Comparison of ENCODE assay signal across 4 cellular contexts in genomic region chr5:61771062-61771461, GRCh38.
"Had no signal": no experiment of that assay in that cellular context is flagged by ENCODE, and none has a peak within 500 bp of the region (broad histone marks: within the 10 kb centered on the region; RNA-seq: fewer than 3 reads in every experiment).

No MANE protein-coding gene starts in this region.

- DNase-seq: H9, HCEC 1CT, IMR-90 had no signal

- H3K4me2 ChIP-seq: GM23338 had no signal

- H3K27ac Mint-ChIP-seq: GM23338, H9 had no signal

- H3K4me3 ChIP-seq: GM23338 had no signal

- ATAC-seq: GM23338 had no signal

- H2AFZ ChIP-seq: GM23338 had no signal

- H3K4me3 Mint-ChIP-seq: GM23338, H9 had no signal

- H3K9me3 Mint-ChIP-seq: GM23338, H9 had no signal
